8 cellular contexts compared by ENCODE assay signal in the genomic region with DNA sequence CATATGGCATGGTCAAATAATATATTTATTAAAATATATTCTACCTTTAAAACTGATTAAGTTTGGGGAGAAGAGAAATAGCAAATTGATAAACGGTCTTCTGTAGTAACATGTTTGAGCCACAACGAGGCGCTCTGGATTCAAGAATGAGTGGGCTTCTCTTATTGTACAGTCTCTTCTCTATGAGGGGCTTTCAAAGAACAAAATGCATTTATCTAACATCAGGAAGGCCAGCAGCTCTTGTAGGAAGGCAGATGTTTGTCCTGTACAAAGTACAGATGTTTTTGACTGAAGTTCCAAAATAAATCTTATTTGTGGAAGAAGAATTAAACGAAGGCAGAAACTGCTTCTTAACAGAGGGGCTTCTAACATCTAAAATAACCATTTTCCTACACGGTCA.
DNase-seq lines count a peak whose midpoint lies in the region; ATAC-seq, FAIRE-seq and TF ChIP-seq lines count a peak whose summit lies in the region.

No MANE protein-coding gene starts in this region.

- H3K4me1 ChIP-seq in OCI-LY1 (ENCODE audit: insufficient read depth, low read length, severe bottlenecking): no peaks in the 10 kb centered on the region
- H3K4me1 ChIP-seq in ovary (ENCODE audit: insufficient read depth): peaks cover 25% of the 10 kb centered on the region

- H3K9me3 ChIP-seq in OCI-LY1 (ENCODE audit: low read length) (no peaks in the 10 kb centered on the region), ovary (no peaks in the 10 kb centered on the region)

- FAIRE-seq in GM19239 (lab: Jason Lieb, UNC): peak; percentile 14

- H3K9ac ChIP-seq in OCI-LY1 (ENCODE audit: low read length): no peak overlapping the region

- H3K27me3 ChIP-seq in OCI-LY1 (ENCODE audit: insufficient read depth, low read length): no peaks in the 10 kb centered on the region
- H3K27me3 ChIP-seq in ovary: no peaks in the 10 kb centered on the region

- in situ Hi-C loops in ACHN (cut with HindIII; ENCODE audit: low pct_ligation_motif_present, low pct_unique_long_range_greater_than_20kb, low sequenced_read_pairs): no loop called here

- peak; percentile 29 for DNase-seq in ACHN
- DNase-seq in GM19239 (ENCODE audit: insufficient read length, low spot score): no peak
- DNase-seq in erythroblast (lab: John Stamatoyannopoulos, UW): peak; percentile 53 to 56
- DNase-seq in ovary: peak; percentile 58 to 76 (median 59)
- no peak for DNase-seq in HuH-7 (ENCODE audit: low spot score)
- no peak for DNase-seq in NCI-H510A (lab: John Stamatoyannopoulos, UW)

- intact Hi-C loops in ovary (cut with DNase I): loop anchor here (5.0 to 10.0 kb wide), 7 partner anchors 179 to 1212 kb away; a partner anchor contains a TSS

- no peaks in the 10 kb centered on the region for H3K9me2 ChIP-seq in OCI-LY1 (ENCODE audit: low read depth, low read length)

- no peaks in the 10 kb centered on the region for H4K20me1 ChIP-seq in OCI-LY1 (ENCODE audit: insufficient read depth, low read length)

- 4 to 7% (median 7%) methylated on average over 5 of the region's 5 CpGs for WGBS in ovary, 3 donors

- no peak overlapping the region for H2AFZ ChIP-seq in OCI-LY1 (ENCODE audit: low read length)

- no peaks in the 10 kb centered on the region for H3K36me3 ChIP-seq in OCI-LY1 (ENCODE audit: insufficient read depth, low read length)
- no peaks in the 10 kb centered on the region for H3K36me3 ChIP-seq in ovary

- H3K27ac ChIP-seq in OCI-LY1 (ENCODE audit: low read depth, low read length, poor library complexity, severe bottlenecking): no peak overlapping the region
- peak overlapping the region in 1 of 2 donors; percentile 38 for H3K27ac ChIP-seq in ovary

- no peak for TF ChIP-seq EP300 in ovary (IDR thresholded peaks at IDR 0.05)

- H3K4me3 ChIP-seq in OCI-LY1 (ENCODE audit: low read depth, low read length, poor library complexity, severe bottlenecking) (no peak overlapping the region), ovary (no peak overlapping the region)

- TF ChIP-seq CTCF in OCI-LY1 (IDR thresholded peaks at IDR 0.05; ENCODE audit: low read length) (peak; percentile 73), ovary (IDR thresholded peaks at IDR 0.05) (peak; percentile 59 to 79 (median 75))

- H3F3A ChIP-seq in OCI-LY1 (ENCODE audit: insufficient read depth, low read length): no peaks in the 10 kb centered on the region

- no peak overlapping the region for H3K4me2 ChIP-seq in OCI-LY1 (ENCODE audit: low read length)

- ATAC-seq in GM21825 (IDR thresholded peaks at IDR 0.05; ENCODE audit: unreplicated experiment): no peak

- TF ChIP-seq POLR2A in erythroblast (IDR thresholded peaks at IDR 0.05; ENCODE audit: low read length) (no peak), ovary (IDR thresholded peaks at IDR 0.05) (no peak)

- H3K79me2 ChIP-seq in OCI-LY1 (ENCODE audit: insufficient read depth, low read length): no peaks in the 10 kb centered on the region

Comparison
In these comparisons a context has a peak if more than half of its experiments do, and no peak if none do; other contexts are left out.
1. DNase-seq: peak in ACHN (single experiment), erythroblast (2 of 2) and ovary (5 of 5); none in GM19239 (single experiment), HuH-7 (single experiment) and NCI-H510A (single experiment).